In genomic region chr2:5077479-5078089, GRCh38 we compare ENCODE assay signal across 17 cellular contexts.
DNase-seq lines count a peak whose midpoint lies in the region; ATAC-seq and TF ChIP-seq lines count a peak whose summit lies in the region.
"Had no signal": no experiment of that assay in that cellular context is flagged by ENCODE, and none has a peak within 500 bp of the region (broad histone marks: within the 10 kb centered on the region; RNA-seq: fewer than 3 reads in every experiment).

No MANE protein-coding gene starts in this region.

- H3K27ac ChIP-seq in 22Rv1 = no peak overlapping the region
- H3K27ac ChIP-seq in VCaP = peak overlapping the region; percentile 25
- H3K27ac ChIP-seq: HL-60, SJSA1 had no signal

- DNase-seq in EH (ENCODE audit: low read depth) = peak; percentile 0
- DNase-seq in foreskin melanocyte = peak; percentile 12
- no peak for DNase-seq in amniotic stem cell (lab: John Stamatoyannopoulos, UW)
- no peak for DNase-seq in NCI-H1930 (lab: John Stamatoyannopoulos, UW)
- no peak for DNase-seq in NCI-H2029 (lab: John Stamatoyannopoulos, UW)
- DNase-seq: activated CD4-positive, alpha-beta T cell treated with anti-CD3 and anti-CD28 coated beads, Interleukin-2, amount 50 U/mL, for 4 hours; activated T-cell treated with anti-CD3 and anti-CD28 coated beads, Interleukin-2, amount 50 U/mL, for 24 hours; central memory CD4-positive, alpha-beta T cell; KBM-7; mesenchymal stem cell; NCI-H1436; right cardiac atrium had no signal

- TF ChIP-seq CTCF in 22Rv1 (IDR thresholded peaks at IDR 0.05) = peak; percentile 47
- TF ChIP-seq CTCF in VCaP (conservative IDR thresholded peaks at IDR 0.05) = peak; percentile 62

- no peak for ATAC-seq in GM19397 (IDR thresholded peaks at IDR 0.05; ENCODE audit: unreplicated experiment)
- ATAC-seq: right cardiac atrium had no signal

Comparison
In these comparisons a context has a peak if more than half of its experiments do, and no peak if none do; other contexts are left out.
1. DNase-seq: peak in EH (single experiment) and foreskin melanocyte (single experiment); none in amniotic stem cell (single experiment), NCI-H1930 (0 of 2) and NCI-H2029 (single experiment).